In genomic region chr6:89458720-89459119, GRCh38 we compare ENCODE assay signal across 2 cellular contexts.
TF ChIP-seq lines count a peak whose summit lies in the region.

No MANE protein-coding gene starts in this region.

TF ChIP-seq in HepG2, 621 proteins besides CTCF, POLR2A, EP300 and RAD21:
- TF ChIP-seq, protein P1, sequence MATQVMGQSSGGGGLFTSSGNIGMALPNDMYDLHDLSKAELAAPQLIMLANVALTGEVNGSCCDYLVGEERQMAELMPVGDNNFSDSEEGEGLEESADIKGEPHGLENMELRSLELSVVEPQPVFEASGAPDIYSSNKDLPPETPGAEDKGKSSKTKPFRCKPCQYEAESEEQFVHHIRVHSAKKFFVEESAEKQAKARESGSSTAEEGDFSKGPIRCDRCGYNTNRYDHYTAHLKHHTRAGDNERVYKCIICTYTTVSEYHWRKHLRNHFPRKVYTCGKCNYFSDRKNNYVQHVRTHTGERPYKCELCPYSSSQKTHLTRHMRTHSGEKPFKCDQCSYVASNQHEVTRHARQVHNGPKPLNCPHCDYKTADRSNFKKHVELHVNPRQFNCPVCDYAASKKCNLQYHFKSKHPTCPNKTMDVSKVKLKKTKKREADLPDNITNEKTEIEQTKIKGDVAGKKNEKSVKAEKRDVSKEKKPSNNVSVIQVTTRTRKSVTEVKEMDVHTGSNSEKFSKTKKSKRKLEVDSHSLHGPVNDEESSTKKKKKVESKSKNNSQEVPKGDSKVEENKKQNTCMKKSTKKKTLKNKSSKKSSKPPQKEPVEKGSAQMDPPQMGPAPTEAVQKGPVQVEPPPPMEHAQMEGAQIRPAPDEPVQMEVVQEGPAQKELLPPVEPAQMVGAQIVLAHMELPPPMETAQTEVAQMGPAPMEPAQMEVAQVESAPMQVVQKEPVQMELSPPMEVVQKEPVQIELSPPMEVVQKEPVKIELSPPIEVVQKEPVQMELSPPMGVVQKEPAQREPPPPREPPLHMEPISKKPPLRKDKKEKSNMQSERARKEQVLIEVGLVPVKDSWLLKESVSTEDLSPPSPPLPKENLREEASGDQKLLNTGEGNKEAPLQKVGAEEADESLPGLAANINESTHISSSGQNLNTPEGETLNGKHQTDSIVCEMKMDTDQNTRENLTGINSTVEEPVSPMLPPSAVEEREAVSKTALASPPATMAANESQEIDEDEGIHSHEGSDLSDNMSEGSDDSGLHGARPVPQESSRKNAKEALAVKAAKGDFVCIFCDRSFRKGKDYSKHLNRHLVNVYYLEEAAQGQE (IDR thresholded peaks at IDR 0.05; ENCODE audit: borderline replicate concordance in 1 of 2, low read depth in 1 of 2, low read length in 2 of 2) = peak; percentile 26 to 82
- TF ChIP-seq MIER2 (CRISPR knock-in tag; IDR thresholded peaks at IDR 0.05) (peak; percentile 41; the same call in 1 of the 2 replicates), ZBTB14 (CRISPR knock-in tag; IDR thresholded peaks at IDR 0.05) (no peak)

TF ChIP-seq in PFSK-1, 5 proteins besides CTCF, POLR2A, EP300 and RAD21:
- no peak for TF ChIP-seq SIN3A (IDR thresholded peaks at IDR 0.05; ENCODE audit: borderline replicate concordance, insufficient read depth, low read length)
- TF ChIP-seq, protein P1 (IDR thresholded peaks at IDR 0.05; ENCODE audit: insufficient read depth in 1 of 2, low read depth in 2 of 2, low read length in 2 of 2) = peak; percentile 64 to 87
TF ChIP-seq in PFSK-1: peak in this region for 1.
